In genomic region chr1:211570378-211570777, GRCh38 we compare ENCODE assay signal across 6 cellular contexts. TPM values are rescaled to one million over a fixed set of nuclear protein-coding genes. Genes with fewer than 3 reads are reported as not detected.
DNase-seq lines count a peak whose midpoint lies in the region; ATAC-seq and TF ChIP-seq lines count a peak whose summit lies in the region.
"Not testable (repeated sequence)": the region's sequence is repeated elsewhere in the genome, so short reads cannot be mapped to it uniquely, and the experiment has no call there.

No MANE protein-coding gene starts in this region.

- H3K4me1 ChIP-seq in GM23338 (ENCODE audit: insufficient read depth): not testable (repeated sequence)
- peaks cover 11% of the 10 kb centered on the region for H3K4me1 ChIP-seq in Panc1 (ENCODE audit: control insufficient read depth, insufficient read depth, low read length)

- not testable (repeated sequence) for H3K27me3 ChIP-seq in GM23338 (ENCODE audit: insufficient read depth); Panc1 (ENCODE audit: control insufficient read depth, insufficient read depth, low read length)

- H3K4me3 ChIP-seq in GM23338; Panc1 (ENCODE audit: low read depth in 2 of 2, low read length in 2 of 2): not testable (repeated sequence)

- CTCF ChIA-PET in Panc1 (lab: Charles Lee): interaction anchor here (0.6 kb wide), 1 partner anchor 27 kb away, joined by 5 read pairs; no protein-coding TSS in a partner anchor

- peaks cover 11% of the 10 kb centered on the region for H3K4me1 Mint-ChIP-seq in GM23338
- peaks cover 30% of the 10 kb centered on the region for H3K4me1 Mint-ChIP-seq in activated CD4-positive, alpha-beta T cell treated with anti-CD3 and anti-CD28 coated beads, Interleukin-2, amount 10 ng/mL, durations not matched to agents 24 days and 14 days
- peaks cover 52% of the 10 kb centered on the region for H3K4me1 Mint-ChIP-seq in activated T-helper 1 cell treated with anti-CD3 and anti-CD28 coated beads, Interleukin-12 subunit alpha, Interleukin-12 subunit beta, Interleukin-2, Interleukin-4 antibody, amounts not matched to agents 30 ng/mL and 10 ng/mL and 1 ng/mL, durations not matched to agents 14 hours and 24 hours and 36 hours (ENCODE audit: low read depth)

- H3K27ac Mint-ChIP-seq in GM23338; activated CD4-positive, alpha-beta T cell treated with anti-CD3 and anti-CD28 coated beads, Interleukin-2, amount 10 ng/mL, durations not matched to agents 24 days and 14 days; activated T-helper 1 cell treated with anti-CD3 and anti-CD28 coated beads, Interleukin-12 subunit alpha, Interleukin-12 subunit beta, Interleukin-2, Interleukin-4 antibody, amounts not matched to agents 30 ng/mL and 10 ng/mL and 1 ng/mL, durations not matched to agents 14 hours and 24 hours and 36 hours; activated naive CD4-positive, alpha-beta T cell treated with anti-CD3 and anti-CD28 coated beads, Interleukin-2, amount 50 U/mL, for 72 hours: not testable (repeated sequence)

- not testable (repeated sequence) for H3K27ac ChIP-seq in GM23338 (ENCODE audit: low read depth); Panc1 (ENCODE audit: low read length)

- not testable (repeated sequence) for H3K36me3 ChIP-seq in GM23338 (ENCODE audit: insufficient read depth)
- peaks cover 19% of the 10 kb centered on the region; the same call in 1 of the 2 replicates for H3K36me3 ChIP-seq in Panc1 (ENCODE audit: control insufficient read depth, insufficient read depth, low read length)

- TF ChIP-seq CTCF in GM23338 (conservative IDR thresholded peaks at IDR 0.05; ENCODE audit: low read depth in 2 of 2); Panc1 (IDR thresholded peaks at IDR 0.05): not testable (repeated sequence)

- POLR2A ChIA-PET in Panc1 (lab: Charles Lee): not testable (repeated sequence)

- not testable (repeated sequence) for H3K9me3 ChIP-seq in Panc1 (ENCODE audit: control insufficient read depth, insufficient read depth, low read depth, low read length)

- in situ Hi-C loops in Panc1 (cut with HindIII; ENCODE audit: low pct_unique_long_range_greater_than_20kb, low sequenced_read_pairs): not testable (repeated sequence)

- not testable (repeated sequence) for H4K20me1 ChIP-seq in GM23338 (replicated peaks; ENCODE audit: insufficient read depth)

- H3K4me3 Mint-ChIP-seq in GM23338: not testable (repeated sequence)
- H3K4me3 Mint-ChIP-seq in activated CD4-positive, alpha-beta T cell treated with anti-CD3 and anti-CD28 coated beads, Interleukin-2, amount 10 ng/mL, durations not matched to agents 24 days and 14 days: peak overlapping the region; percentile 25
- H3K4me3 Mint-ChIP-seq in activated T-helper 1 cell treated with anti-CD3 and anti-CD28 coated beads, Interleukin-12 subunit alpha, Interleukin-12 subunit beta, Interleukin-2, Interleukin-4 antibody, amounts not matched to agents 30 ng/mL and 10 ng/mL and 1 ng/mL, durations not matched to agents 14 hours and 24 hours and 36 hours: peak overlapping the region; percentile 66

- not testable (repeated sequence) for H3K9me3 Mint-ChIP-seq in GM23338; activated CD4-positive, alpha-beta T cell treated with anti-CD3 and anti-CD28 coated beads, Interleukin-2, amount 10 ng/mL, durations not matched to agents 24 days and 14 days; activated T-helper 1 cell treated with anti-CD3 and anti-CD28 coated beads, Interleukin-12 subunit alpha, Interleukin-12 subunit beta, Interleukin-2, Interleukin-4 antibody, amounts not matched to agents 30 ng/mL and 10 ng/mL and 1 ng/mL, durations not matched to agents 14 hours and 24 hours and 36 hours; activated naive CD4-positive, alpha-beta T cell treated with anti-CD3 and anti-CD28 coated beads, Interleukin-2, amount 50 U/mL, for 72 hours

- H3K79me2 ChIP-seq in GM23338 (replicated peaks; ENCODE audit: insufficient read depth): peaks cover 29% of the 10 kb centered on the region

- DNase-seq in GM23338 (ENCODE audit: low spot score); Panc1 (ENCODE audit: low read depth, low spot score); activated CD4-positive, alpha-beta T cell treated with anti-CD3 and anti-CD28 coated beads, Interleukin-2, amount 10 ng/mL, durations not matched to agents 24 days and 14 days; activated T-helper 1 cell treated with anti-CD3 and anti-CD28 coated beads, Interleukin-12 subunit alpha, Interleukin-12 subunit beta, Interleukin-2, Interleukin-4 antibody, amounts not matched to agents 30 ng/mL and 10 ng/mL and 1 ng/mL, durations not matched to agents 14 hours and 24 hours and 36 hours (ENCODE audit: low spot score); activated naive CD4-positive, alpha-beta T cell treated with anti-CD3 and anti-CD28 coated beads, Interleukin-2, amount 50 U/mL, for 72 hours (ENCODE audit: low spot score in 2 of 2); left lobe of liver (ENCODE audit: low spot score): not testable (repeated sequence)

- H3K27me3 Mint-ChIP-seq in GM23338 (ENCODE audit: insufficient read depth, low read depth, poor library complexity); activated CD4-positive, alpha-beta T cell treated with anti-CD3 and anti-CD28 coated beads, Interleukin-2, amount 10 ng/mL, durations not matched to agents 24 days and 14 days: not testable (repeated sequence)
- H3K27me3 Mint-ChIP-seq in activated T-helper 1 cell treated with anti-CD3 and anti-CD28 coated beads, Interleukin-12 subunit alpha, Interleukin-12 subunit beta, Interleukin-2, Interleukin-4 antibody, amounts not matched to agents 30 ng/mL and 10 ng/mL and 1 ng/mL, durations not matched to agents 14 hours and 24 hours and 36 hours (ENCODE audit: insufficient read depth): peaks cover 14% of the 10 kb centered on the region

- H2AFZ ChIP-seq in GM23338: not testable (repeated sequence)

- BruUV-seq in Panc1 (replicated peaks; lab: Mats Ljungman, UMichigan): not testable (repeated sequence)

- not testable (repeated sequence) for H3K4me2 ChIP-seq in GM23338

- H3K9me2 ChIP-seq in GM23338 (ENCODE audit: insufficient read depth): not testable (repeated sequence)

- ATAC-seq in GM23338 (peak; percentile 51; the same call in 1 of the 3 replicates), Panc1 (0 out of 2 replicates have a peak, but pooled peaks have one; percentile 42), left lobe of liver (peak; percentile 41)
- peak; percentile 63 to 64 for ATAC-seq in activated naive CD4-positive, alpha-beta T cell treated with anti-CD3 and anti-CD28 coated beads, Interleukin-2, amount 50 U/mL, for 72 hours

- not testable (repeated sequence) for H3F3A ChIP-seq in GM23338 (replicated peaks; ENCODE audit: low read depth)

- intact Hi-C loops in Panc1 (cut with micrococcal nuclease; ENCODE audit: unreplicated experiment): not testable (repeated sequence)
- intact Hi-C loops in activated CD4-positive, alpha-beta T cell treated with anti-CD3 and anti-CD28 coated beads, Interleukin-2, amount 10 ng/mL, durations not matched to agents 24 days and 14 days (cut with micrococcal nuclease): loop anchor here (2.0 kb wide), 1 partner anchor 56 kb away; no protein-coding TSS in a partner anchor
- intact Hi-C loops in activated T-helper 1 cell treated with anti-CD3 and anti-CD28 coated beads, Interleukin-12 subunit alpha, Interleukin-12 subunit beta, Interleukin-2, Interleukin-4 antibody, amounts not matched to agents 30 ng/mL and 10 ng/mL and 1 ng/mL, durations not matched to agents 14 hours and 24 hours and 36 hours (cut with micrococcal nuclease): loop anchor here (1.0 to 10.0 kb wide), 2 partner anchors 9 to 1126 kb away; partner anchors contain the start of gene SLC30A1

- H3K36me3 Mint-ChIP-seq in GM23338 (ENCODE audit: low read depth): peaks cover 25% of the 10 kb centered on the region
- peaks cover 24% of the 10 kb centered on the region for H3K36me3 Mint-ChIP-seq in activated CD4-positive, alpha-beta T cell treated with anti-CD3 and anti-CD28 coated beads, Interleukin-2, amount 10 ng/mL, durations not matched to agents 24 days and 14 days (ENCODE audit: low read depth)
- H3K36me3 Mint-ChIP-seq in activated T-helper 1 cell treated with anti-CD3 and anti-CD28 coated beads, Interleukin-12 subunit alpha, Interleukin-12 subunit beta, Interleukin-2, Interleukin-4 antibody, amounts not matched to agents 30 ng/mL and 10 ng/mL and 1 ng/mL, durations not matched to agents 14 hours and 24 hours and 36 hours (ENCODE audit: low read depth): peaks cover 21% of the 10 kb centered on the region
- H3K36me3 Mint-ChIP-seq in activated naive CD4-positive, alpha-beta T cell treated with anti-CD3 and anti-CD28 coated beads, Interleukin-2, amount 50 U/mL, for 72 hours: not testable (repeated sequence)

TF ChIP-seq in GM23338, 12 proteins besides CTCF, POLR2A, EP300 and RAD21:
- peak; percentile 26; the same call in 1 of the 2 replicates for TF ChIP-seq POLR2AphosphoS5 (IDR thresholded peaks at IDR 0.05; ENCODE audit: low read depth)

RNA-seq across cellular contexts. Expression of gene SLC30A1, which starts 8.6 kb away (rescaled TPM):
- total RNA-seq in GM23338 (2014; rRNA removed; shearing (Covaris generic)): 17.0 and 17.7 TPM in 2 replicates
- 3.3 and 3.8 TPM in 2 replicates for polyA plus RNA-seq in GM23338 (2016; fragmentation: Nextera tagmentation; extraction: Ambion mirVana)
- total RNA-seq in Panc1 (2021; ENCODE audit: unreplicated experiment): 34.5 TPM
- 18.6 TPM for polyA plus RNA-seq in Panc1 (2012; ENCODE audit: insufficient read length)
- 8.5 and 9.0 TPM in 2 replicates for total RNA-seq in activated CD4-positive, alpha-beta T cell treated with anti-CD3 and anti-CD28 coated beads, Interleukin-2, amount 10 ng/mL, durations not matched to agents 24 days and 14 days
- total RNA-seq in activated T-helper 1 cell treated with anti-CD3 and anti-CD28 coated beads, Interleukin-12 subunit alpha, Interleukin-12 subunit beta, Interleukin-2, Interleukin-4 antibody, amounts not matched to agents 30 ng/mL and 10 ng/mL and 1 ng/mL, durations not matched to agents 14 hours and 24 hours and 36 hours: 10.6 and 12.0 TPM in 2 replicates
- total RNA-seq in activated naive CD4-positive, alpha-beta T cell treated with anti-CD3 and anti-CD28 coated beads, Interleukin-2, amount 50 U/mL, for 72 hours: 1 to 10 TPM; 1.3 to 2.4 TPM
- 48.6 TPM for total RNA-seq in left lobe of liver
